ENCODE assay signal across 8 cellular contexts in the genomic region with DNA sequence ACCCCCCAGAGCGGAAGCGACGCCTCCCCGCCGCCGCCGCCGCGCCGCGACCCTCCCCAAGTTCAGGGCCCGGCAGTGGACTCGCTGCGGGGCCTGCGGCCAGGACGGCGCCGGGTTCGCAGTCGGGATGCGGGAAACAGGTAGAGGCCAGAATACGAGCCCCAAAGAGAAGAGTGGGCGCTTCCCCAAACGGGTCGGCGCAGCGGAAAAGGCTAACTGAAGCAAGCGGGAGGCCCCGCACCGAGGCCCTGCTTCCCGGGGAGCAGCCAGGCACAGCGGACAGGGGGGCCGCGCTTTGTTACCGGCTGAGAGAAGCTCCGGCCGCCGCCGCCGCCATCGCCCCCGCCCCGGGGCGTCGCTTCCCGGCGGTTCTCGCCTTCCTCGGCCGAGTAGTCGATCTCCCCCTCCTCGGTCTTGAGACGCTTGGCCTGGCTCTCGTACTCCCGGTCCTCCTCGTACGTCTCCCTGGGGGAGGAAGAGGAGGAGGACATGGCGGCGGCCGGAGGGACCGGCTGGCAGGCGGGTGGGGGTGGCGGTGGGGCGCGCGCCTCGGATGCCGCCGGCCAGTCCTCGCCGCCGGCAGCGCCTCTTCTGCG.
A peak's percentile ranks its signal among the peaks of the same experiment; 100 is the strongest.
DNase-seq lines count a peak whose midpoint lies in the region; ATAC-seq and TF ChIP-seq lines count a peak whose summit lies in the region.

No MANE protein-coding gene starts in this region.

- no peak for TF ChIP-seq CTCF in WERI-Rb-1 (IDR thresholded peaks at IDR 0.05; ENCODE audit: low read depth, low read length)

- peak; percentile 30 for ATAC-seq in HG03196 (IDR thresholded peaks at IDR 0.05; ENCODE audit: unreplicated experiment)
- no peak for ATAC-seq in central memory CD8-positive, alpha-beta T cell (replicated peaks; ENCODE audit: extremely low read depth, poor library complexity, severe bottlenecking)
- ATAC-seq in GM18519 (IDR thresholded peaks at IDR 0.05; ENCODE audit: low FRiP score, unreplicated experiment) = no peak

- peaks cover 38% of the 10 kb centered on the region for H3K36me3 Mint-ChIP-seq in central memory CD8-positive, alpha-beta T cell (ENCODE audit: insufficient read depth)

- peak overlapping the region; percentile 98 for H3K4me3 ChIP-seq in WERI-Rb-1 (ENCODE audit: low read depth, low read length)

- H3K9me3 ChIP-seq in WERI-Rb-1 (ENCODE audit: severe bottlenecking) = no peaks in the 10 kb centered on the region

- peak overlapping the region; percentile 95 for H3K27ac ChIP-seq in WERI-Rb-1

- DNase-seq in NCI-H1105 treated with DMSO at 0.1 percent for 48 hours (lab: John Stamatoyannopoulos, UW) = peak; percentile 38
- DNase-seq in NCI-H1105 (lab: John Stamatoyannopoulos, UW) = no peak
- peak; percentile 39 for DNase-seq in WERI-Rb-1
- no peak for DNase-seq in central memory CD8-positive, alpha-beta T cell (ENCODE audit: low spot score in 2 of 2)
- peak; percentile 80 for DNase-seq in left kidney (ENCODE audit: low read depth, low spot score)
- peak; percentile 12 to 43 for DNase-seq in stimulated activated CD4-positive, alpha-beta T cell treated with anti-CD3 and anti-CD28 coated beads, Interleukin-4, amount 100 ng/mL, for 4 hours

- H3K4me3 Mint-ChIP-seq in central memory CD8-positive, alpha-beta T cell = peak overlapping the region; percentile 97

- peaks cover 50% of the 10 kb centered on the region for H3K4me1 Mint-ChIP-seq in central memory CD8-positive, alpha-beta T cell

- peak overlapping the region; percentile 88 for H3K27ac Mint-ChIP-seq in central memory CD8-positive, alpha-beta T cell (ENCODE audit: low read depth)

- no peaks in the 10 kb centered on the region for H3K27me3 Mint-ChIP-seq in central memory CD8-positive, alpha-beta T cell

- H3K9me3 Mint-ChIP-seq in central memory CD8-positive, alpha-beta T cell = no peaks in the 10 kb centered on the region

- H3K27me3 ChIP-seq in WERI-Rb-1 (ENCODE audit: insufficient read depth, low read depth, severe bottlenecking) = no peaks in the 10 kb centered on the region

- H3K36me3 ChIP-seq in WERI-Rb-1 = peaks cover 10% of the 10 kb centered on the region

Comparison
In these comparisons a context has a peak if more than half of its experiments do, and no peak if none do; other contexts are left out.
1. DNase-seq: peak in NCI-H1105 treated with DMSO at 0.1 percent for 48 hours (single experiment), WERI-Rb-1 (single experiment), left kidney (single experiment) and stimulated activated CD4-positive, alpha-beta T cell treated with anti-CD3 and anti-CD28 coated beads, Interleukin-4, amount 100 ng/mL, for 4 hours (2 of 2); none in NCI-H1105 (single experiment) and central memory CD8-positive, alpha-beta T cell (0 of 2).